7 cellular contexts compared by ENCODE assay signal in the genomic region with DNA sequence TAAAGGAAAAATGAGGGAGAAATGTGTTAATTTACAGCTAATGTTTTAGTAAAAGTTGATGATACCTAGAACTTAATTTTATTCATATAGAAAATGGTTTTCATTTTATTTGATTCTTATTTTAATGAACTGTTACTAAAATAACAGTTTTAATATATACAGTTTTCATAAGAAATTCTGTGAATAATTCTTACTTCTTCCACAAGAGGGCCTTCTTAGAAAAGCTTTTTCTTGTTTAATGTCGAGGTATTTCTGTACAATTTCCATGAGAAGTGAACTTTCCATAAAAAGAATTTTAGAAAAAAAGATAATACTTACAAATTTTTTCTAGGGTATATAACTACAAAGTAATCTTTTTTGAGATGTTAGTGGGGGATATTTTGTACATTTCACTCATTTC.
DNase-seq lines count a peak whose midpoint lies in the region; ATAC-seq and TF ChIP-seq lines count a peak whose summit lies in the region.

No MANE protein-coding gene starts in this region.

- TF ChIP-seq POLR2A in erythroblast (IDR thresholded peaks at IDR 0.05; ENCODE audit: low read length), result no peak

- DNase-seq in NCI-H2227 (lab: John Stamatoyannopoulos, UW; ENCODE audit: unreplicated experiment), result peak; percentile 12
- peak; percentile 30 to 58 for DNase-seq in erythroblast (lab: John Stamatoyannopoulos, UW)
- DNase-seq in pulmonary artery endothelial cell (ENCODE audit: low read depth, low spot score), result peak; percentile 2

- ATAC-seq in GM19035 (IDR thresholded peaks at IDR 0.05; ENCODE audit: unreplicated experiment) (no peak), HG03457 (IDR thresholded peaks at IDR 0.05; ENCODE audit: unreplicated experiment) (no peak), HG02870 (IDR thresholded peaks at IDR 0.05; ENCODE audit: unreplicated experiment) (no peak)

- 0 out of 3 replicates have a peak, but pooled peaks have one; percentile 19 for TF ChIP-seq CTCF in GM12872 (IDR thresholded peaks at IDR 0.05; ENCODE audit: insufficient read depth, low read depth, low read length)
